ENCODE assay signal across 12 cellular contexts in the genomic region with DNA sequence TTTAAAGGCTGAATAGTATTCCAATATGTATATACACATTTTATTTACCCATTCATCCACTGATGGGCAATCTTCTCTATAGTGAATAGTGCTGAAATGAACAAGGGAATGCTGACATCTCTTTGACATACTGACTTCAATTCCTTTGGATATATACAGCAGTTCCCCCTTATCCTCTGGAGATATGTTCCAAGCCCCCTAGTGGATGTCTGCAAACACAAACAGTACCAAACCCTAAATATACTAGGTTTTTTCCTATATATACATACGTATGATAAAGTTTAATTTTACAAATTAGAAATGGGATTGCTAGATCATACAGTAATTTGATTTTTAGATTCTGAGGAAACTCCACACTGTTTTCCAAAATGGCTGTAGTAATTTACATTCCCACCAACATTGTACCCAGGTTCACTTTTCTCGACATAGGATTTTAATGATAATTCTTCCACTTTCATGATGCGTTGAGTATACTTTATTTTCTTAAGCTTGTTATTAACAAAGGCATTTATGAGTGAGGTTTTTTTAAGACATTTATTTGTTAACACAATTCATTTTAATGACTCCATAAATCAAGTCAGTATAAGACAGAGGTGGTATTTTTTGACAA. TPM values are rescaled to one million over a fixed set of nuclear protein-coding genes. Genes with fewer than 3 reads are reported as not detected.
A peak's percentile ranks its signal among the peaks of the same experiment; 100 is the strongest.
DNase-seq lines count a peak whose midpoint lies in the region; FAIRE-seq and TF ChIP-seq lines count a peak whose summit lies in the region.
"Had no signal": no experiment of that assay in that cellular context is flagged by ENCODE, and none has a peak within 500 bp of the region (broad histone marks: within the 10 kb centered on the region; RNA-seq: fewer than 3 reads in every experiment).

No MANE protein-coding gene starts in this region.

- TF ChIP-seq CTCF in left ventricle myocardium inferior (IDR thresholded peaks at IDR 0.05; ENCODE audit: borderline replicate concordance) (peak; percentile 27), type B pancreatic cell (conservative IDR thresholded peaks at IDR 0.05) (peak; percentile 73)

- peaks cover 50% of the 10 kb centered on the region for H3K36me3 ChIP-seq in left ventricle myocardium inferior

- H3K4me3 Mint-ChIP-seq in type B pancreatic cell: no peak overlapping the region
- H3K4me3 Mint-ChIP-seq: CD4-positive, alpha-beta T cell had no signal

- intact Hi-C loops in left ventricle myocardium inferior (cut with micrococcal nuclease): no loop called here
- intact Hi-C loops in cardiac septum (cut with DNase I): no loop called here

- H3K27me3 Mint-ChIP-seq in type B pancreatic cell: no peaks in the 10 kb centered on the region
- H3K27me3 Mint-ChIP-seq: CD4-positive, alpha-beta T cell had no signal

- no peak overlapping the region for H3K27ac Mint-ChIP-seq in type B pancreatic cell
- H3K27ac Mint-ChIP-seq: CD4-positive, alpha-beta T cell had no signal

- H3K4me1 Mint-ChIP-seq in type B pancreatic cell (ENCODE audit: unreplicated experiment): no peaks in the 10 kb centered on the region

- H3K27me3 ChIP-seq in left ventricle myocardium inferior (ENCODE audit: low read depth): no peaks in the 10 kb centered on the region
- H3K27me3 ChIP-seq: ascending aorta, tibial artery had no signal

- peaks cover 23% of the 10 kb centered on the region for H3K36me3 Mint-ChIP-seq in type B pancreatic cell

- DNase-seq in left ventricle myocardium inferior: no peak
- DNase-seq in cardiac septum (ENCODE audit: low spot score): no peak
- peak; percentile 12 for DNase-seq in NCI-H226
- peak; percentile 17 for DNase-seq in dermis blood vessel endothelial cell
- DNase-seq in type B pancreatic cell (ENCODE audit: extremely low spot score, unreplicated experiment): no peak
- no peak for DNase-seq in RCC 7860 (ENCODE audit: low spot score)
- DNase-seq in SKM-1 (lab: John Stamatoyannopoulos, UW; ENCODE audit: unreplicated experiment): no peak
- DNase-seq in stimulated activated CD4-positive, alpha-beta T cell treated with anti-CD3 and anti-CD28 coated beads, Interleukin-2, amount 100 ng/mL, for 48 hours: no peak
- DNase-seq: CD4-positive, alpha-beta T cell; tibial artery had no signal

- peaks cover 5% of the 10 kb centered on the region for H3K4me1 ChIP-seq in left ventricle myocardium inferior
- H3K4me1 ChIP-seq: ascending aorta, tibial artery had no signal

- no peak overlapping the region for H3K27ac ChIP-seq in left ventricle myocardium inferior (replicated peaks)
- H3K27ac ChIP-seq: ascending aorta, KMS-11, tibial artery had no signal

- H3K4me3 ChIP-seq in left ventricle myocardium inferior: no peak overlapping the region
- H3K4me3 ChIP-seq: ascending aorta, tibial artery had no signal

- FAIRE-seq in RCC 7860 (lab: Jason Lieb, UNC): no peak

- H3K9me3 Mint-ChIP-seq in type B pancreatic cell: peaks cover 5% of the 10 kb centered on the region

- H3K9me3 ChIP-seq in left ventricle myocardium inferior (replicated peaks): peaks cover 5% of the 10 kb centered on the region
- H3K9me3 ChIP-seq: ascending aorta, tibial artery had no signal

RNA-seq across cellular contexts. Expression of a gene that starts 38.2 kb away (rescaled TPM):
- total RNA-seq in left ventricle myocardium inferior (32.9 TPM), cardiac septum (35.2 TPM), dermis blood vessel endothelial cell (132 and 135 TPM in 2 replicates), type B pancreatic cell (ENCODE audit: low replicate concordance) (38.7 and 45.8 TPM in 2 replicates)

RNA-seq across cellular contexts. Expression of a gene that starts 44.7 kb away (rescaled TPM):
- total RNA-seq in left ventricle myocardium inferior (not detected), cardiac septum (0.05 TPM), dermis blood vessel endothelial cell (1.5 and 2.7 TPM in 2 replicates), type B pancreatic cell (ENCODE audit: low replicate concordance) (1.7 and 2.0 TPM in 2 replicates)
- total RNA-seq: ascending aorta had no signal

Comparison
In these comparisons a context has a peak if more than half of its experiments do, and no peak if none do; other contexts are left out.
1. DNase-seq: peak in NCI-H226 (single experiment) and dermis blood vessel endothelial cell (single experiment); none in left ventricle myocardium inferior (single experiment), cardiac septum (single experiment), type B pancreatic cell (single experiment), RCC 7860 (single experiment), SKM-1 (single experiment) and stimulated activated CD4-positive, alpha-beta T cell treated with anti-CD3 and anti-CD28 coated beads, Interleukin-2, amount 100 ng/mL, for 48 hours (0 of 2).